ENCODE assay signal across 8 cellular contexts in the genomic region with DNA sequence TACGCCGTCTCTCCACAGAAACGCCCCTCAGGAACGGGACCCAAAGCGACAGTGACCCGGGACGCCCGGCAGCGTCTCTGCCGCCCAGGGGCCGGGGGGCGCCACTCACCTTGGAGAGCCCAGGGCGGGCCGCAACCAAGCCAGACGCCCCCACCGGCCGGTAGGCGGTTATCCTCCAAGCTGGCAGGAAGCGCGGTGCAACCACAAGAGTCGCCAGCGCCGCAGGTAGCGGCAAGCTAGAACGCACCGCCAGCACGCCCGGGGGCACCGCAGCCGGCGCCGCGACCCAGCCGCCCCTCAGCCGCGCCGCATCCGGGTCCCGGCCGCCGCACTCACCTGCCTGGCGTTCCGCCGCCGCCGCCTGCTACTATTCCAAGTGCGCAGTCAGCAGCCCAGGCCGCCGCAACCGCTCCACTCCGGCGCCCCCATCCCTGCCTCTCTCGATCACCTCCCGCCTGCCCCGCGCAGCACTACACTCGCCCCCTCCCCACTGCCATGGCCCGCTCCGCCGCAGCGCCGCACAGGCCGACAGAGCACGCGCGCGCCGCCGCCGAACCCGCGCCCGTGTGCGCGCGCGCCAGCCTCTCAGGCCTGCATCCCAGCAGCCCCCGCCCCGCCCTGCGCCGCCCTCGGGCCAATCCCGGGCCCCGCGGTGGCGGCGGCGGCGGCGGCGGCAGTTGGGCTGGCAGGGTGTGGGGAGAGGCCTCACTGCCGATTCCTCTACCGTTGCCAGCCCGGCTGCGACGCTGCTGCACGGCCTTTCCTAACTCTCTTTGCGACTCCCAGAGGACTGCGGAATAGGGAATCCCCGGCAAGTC. TPM values are rescaled to one million over a fixed set of nuclear protein-coding genes. Genes with fewer than 3 reads are reported as not detected.
DNase-seq lines count a peak whose midpoint lies in the region; ATAC-seq, FAIRE-seq and TF ChIP-seq lines count a peak whose summit lies in the region.

TSS of gene PIK3CB (minus strand) at position 570 of the 818 bp plus-strand sequence. CDS start 75,585 bp downstream, outside the sequence.

- H3K36me3 ChIP-seq in endodermal cell (ENCODE audit: control insufficient read depth, insufficient read depth, low read length) = peaks cover 21% of the 10 kb centered on the region

- H3K27me3 Mint-ChIP-seq in endodermal cell (ENCODE audit: insufficient read depth) = no peaks in the 10 kb centered on the region

- H3K4me3 ChIP-seq in endodermal cell (ENCODE audit: low read length) (peak within 1 kb of the TSS; percentile 96), mononuclear cell (ENCODE audit: low read length) (peak within 1 kb of the TSS; percentile 89)

- peak; percentile 73 for TF ChIP-seq CTCF in endodermal cell (conservative IDR thresholded peaks at IDR 0.05)

- WGBS in endodermal cell (ENCODE audit: insufficient coverage in 1 of 2, insufficient read length in 1 of 2), 2 experiments = 0% methylated on average over 9 to 100 of the region's 100 CpGs

- peaks cover 8% of the 10 kb centered on the region for H3K9me3 ChIP-seq in endodermal cell (ENCODE audit: control insufficient read depth, low read length)
- no peaks in the 10 kb centered on the region for H3K9me3 ChIP-seq in mononuclear cell (ENCODE audit: low read depth, low read length)

- no peaks in the 10 kb centered on the region for H3K4me1 ChIP-seq in endodermal cell (ENCODE audit: control insufficient read depth, insufficient read depth, low read length)
- H3K4me1 ChIP-seq in mononuclear cell (ENCODE audit: insufficient read depth, low read length) = peaks cover 27% of the 10 kb centered on the region

- H3K4me3 Mint-ChIP-seq in endodermal cell = peak within 1 kb of the TSS; percentile 73

- H3K9me3 Mint-ChIP-seq in endodermal cell = peaks cover 9% of the 10 kb centered on the region

- H3K27ac Mint-ChIP-seq in endodermal cell = peak within 1 kb of the TSS; percentile 96

- no peaks in the 10 kb centered on the region for H3K27me3 ChIP-seq in endodermal cell (ENCODE audit: control insufficient read depth, insufficient read depth, low read length, poor library complexity, severe bottlenecking)
- no peaks in the 10 kb centered on the region for H3K27me3 ChIP-seq in mononuclear cell (ENCODE audit: insufficient read depth, low read length)

- peak within 1 kb of the TSS; percentile 97 for H3K27ac ChIP-seq in endodermal cell (ENCODE audit: low read depth, low read length)

- peaks cover 6% of the 10 kb centered on the region for H3K4me1 Mint-ChIP-seq in endodermal cell

- DNase-seq in COLO829 (ENCODE audit: low spot score) = peak; percentile 79
- DNase-seq in HTR-8/SVneo (ENCODE audit: insufficient read length, low spot score) = peak; percentile 85
- DNase-seq in NOMO-1 treated with dmso at 0.1 percent for 144 hours (lab: John Stamatoyannopoulos, UW; ENCODE audit: unreplicated experiment) = peak; percentile 94
- peak; percentile 60 for DNase-seq in activated CD8-positive, alpha-beta memory T cell treated with anti-CD3 and anti-CD28 coated beads, Interleukin-2, amount 50 U/mL, for 24 hours (ENCODE audit: extremely low read depth)
- DNase-seq in endodermal cell = peak; percentile 96
- peak; percentile 54 to 76 for DNase-seq in stimulated activated CD8-positive, alpha-beta memory T cell treated with anti-CD3 and anti-CD28 coated beads, Interleukin-4, amount 100 ng/mL, for 1 hour (ENCODE audit: low read depth in 2 of 2, low spot score in 1 of 2)

- ATAC-seq in GM19468 (IDR thresholded peaks at IDR 0.05; ENCODE audit: extremely low read depth, unreplicated experiment) = peak; percentile 87

- peak within 1 kb of the TSS; percentile 93 for H3K9ac ChIP-seq in endodermal cell (ENCODE audit: extremely low read depth, low read length, poor library complexity, severe bottlenecking)

- FAIRE-seq in HTR-8/SVneo (lab: Jason Lieb, UNC) = peak; percentile 79

- peaks cover 16% of the 10 kb centered on the region for H3K36me3 Mint-ChIP-seq in endodermal cell (ENCODE audit: low read depth)

RNA-seq across cellular contexts. Expression of gene PIK3CB, which starts in this region (rescaled TPM):
- total RNA-seq in endodermal cell (10 to 100 TPM; 51.4 to 53.0 TPM), mononuclear cell (21.2 TPM)
- 22.5 TPM for polyA plus RNA-seq in endodermal cell (2013, experiment 1 of 2)
- polyA plus RNA-seq in endodermal cell (2013, experiment 2 of 2) = 23.9 TPM

Comparison
In these comparisons a context has a peak if more than half of its experiments do, and no peak if none do; other contexts are left out.
1. Peak in every context shown above with its lines: DNase-seq, ATAC-seq, H3K4me3 ChIP-seq and H3K27ac ChIP-seq.